Comparison of ENCODE assay signal across 24 cellular contexts in the genomic region with DNA sequence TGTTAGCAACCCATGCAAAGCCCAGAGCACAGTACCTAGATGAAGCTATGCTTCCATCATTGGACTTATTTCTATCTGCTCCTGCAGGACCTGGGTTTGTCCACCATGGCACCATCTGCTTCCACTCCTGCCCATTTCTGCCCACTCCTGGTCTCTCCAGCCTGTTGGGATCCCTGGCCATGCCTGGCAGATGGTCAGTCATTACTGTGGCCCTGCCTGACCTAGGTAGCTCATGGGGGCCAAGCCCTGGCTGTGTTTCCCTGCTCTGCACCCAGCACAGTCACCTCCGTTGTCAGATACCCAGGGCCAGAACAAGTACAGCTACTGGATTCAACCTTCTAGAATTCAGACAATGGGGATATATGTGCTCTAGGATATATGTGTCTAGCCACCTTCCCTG.
"Had no signal": no experiment of that assay in that cellular context is flagged by ENCODE, and none has a peak within 500 bp of the region (broad histone marks: within the 10 kb centered on the region; RNA-seq: fewer than 3 reads in every experiment).

No MANE protein-coding gene starts in this region.

- H3K4me3 ChIP-seq: gastrocnemius medialis, lung, pancreas, right lobe of liver, testis, tibial artery had no signal

- H3K27ac Mint-ChIP-seq: dendritic cell treated with granulocyte-macrophage colony-stimulating factor and Interleukin-4, amounts not matched to agents 40 ng/mL and 50 ng/mL, for 4 days; endodermal cell; naive thymus-derived CD4-positive, alpha-beta T cell; type B pancreatic cell had no signal

- H3K36me3 Mint-ChIP-seq: stimulated activated memory B cell treated with anti-CD40 and anti-IgM and Interleukin-4, amounts not matched to agents 10 μg/mL and 1 μg/mL and 100 μg/mL, for 72 hours; type B pancreatic cell had no signal

- H3K27me3 ChIP-seq: gastrocnemius medialis, neutrophil, pancreas, right lobe of liver, testis, tibial artery had no signal

- H3K9me3 Mint-ChIP-seq: endodermal cell, type B pancreatic cell had no signal

- DNase-seq: effector CD8-positive, alpha-beta T cell; endodermal cell; foreskin fibroblast; gastrocnemius medialis; mesenchymal stem cell; midbrain; naive thymus-derived CD4-positive, alpha-beta T cell; pancreas; right lobe of liver; small intestine; stimulated activated CD4-positive, alpha-beta T cell treated with anti-CD3 and anti-CD28 coated beads, Interleukin-12 subunit alpha, Interleukin-12 subunit beta, amount 100 ng/mL, for 4 hours; stimulated activated CD4-positive, alpha-beta T cell treated with anti-CD3 and anti-CD28 coated beads, Interleukin-1b, Interleukin-23, amount 100 ng/mL, for 48 hours; stimulated activated CD4-positive, alpha-beta T cell treated with anti-CD3 and anti-CD28 coated beads, Interleukin-4, amount 100 ng/mL, for 1 hour; stimulated activated naive CD8-positive, alpha-beta T cell treated with anti-CD3 and anti-CD28 coated beads, Interleukin-15, Interleukin-2, amounts not matched to agents 100 U/mL and 50 U/mL, for 24 hours; testis; tibial artery had no signal

- H3K27me3 Mint-ChIP-seq: stimulated activated memory B cell treated with anti-CD40 and anti-IgM and Interleukin-4, amounts not matched to agents 10 μg/mL and 1 μg/mL and 100 μg/mL, for 72 hours had no signal

- H3K9me3 ChIP-seq: gastrocnemius medialis, neutrophil, pancreas, right lobe of liver, testis, tibial artery had no signal

- H3K36me3 ChIP-seq: gastrocnemius medialis, neutrophil, pancreas, right lobe of liver, tibial artery had no signal

- H3K4me3 Mint-ChIP-seq: dendritic cell treated with granulocyte-macrophage colony-stimulating factor and Interleukin-4, amounts not matched to agents 40 ng/mL and 50 ng/mL, for 4 days; endodermal cell; naive thymus-derived CD4-positive, alpha-beta T cell; stimulated activated memory B cell treated with anti-CD40 and anti-IgM and Interleukin-4, amounts not matched to agents 10 μg/mL and 1 μg/mL and 100 μg/mL, for 72 hours; type B pancreatic cell had no signal

- H3K4me1 ChIP-seq: gastrocnemius medialis, testis had no signal

- ATAC-seq: esophagus mucosa; gastrocnemius medialis; left lobe of liver; right lobe of liver; stimulated activated memory B cell treated with anti-CD40 and anti-IgM and Interleukin-4, amounts not matched to agents 10 μg/mL and 1 μg/mL and 100 μg/mL, for 72 hours; stimulated activated naive CD8-positive, alpha-beta T cell treated with anti-CD3 and anti-CD28 coated beads, Interleukin-15, Interleukin-2, amounts not matched to agents 100 U/mL and 50 U/mL, for 24 hours had no signal

- H3K27ac ChIP-seq: epithelial cell of prostate, gastrocnemius medialis, neutrophil, pancreas, right lobe of liver, testis, tibial artery had no signal
